In the genomic region with DNA sequence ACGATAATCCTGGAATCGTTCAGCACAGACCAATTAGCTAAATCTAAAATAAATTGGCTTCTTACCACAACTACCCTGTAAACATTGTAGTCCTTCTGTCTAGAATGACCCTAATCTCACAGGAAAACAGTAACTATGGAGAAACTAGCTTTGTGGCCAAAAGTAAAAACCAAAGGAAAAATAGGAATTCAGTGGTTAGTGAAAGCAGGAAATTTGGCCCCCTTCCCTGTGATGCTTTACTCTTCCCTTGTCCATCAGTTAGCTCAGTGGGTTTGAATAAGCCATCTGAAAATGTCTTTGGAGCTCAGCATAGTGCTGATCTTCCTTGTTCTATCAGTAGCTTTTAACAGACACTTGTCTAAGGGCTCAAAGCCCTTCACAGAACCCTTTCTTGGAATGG, we compare ENCODE assay signal across 8 cellular contexts. TPM values are rescaled to one million over a fixed set of nuclear protein-coding genes. Genes with fewer than 3 reads are reported as not detected.
A peak's percentile ranks its signal among the peaks of the same experiment; 100 is the strongest.
DNase-seq lines count a peak whose midpoint lies in the region; ATAC-seq, FAIRE-seq and TF ChIP-seq lines count a peak whose summit lies in the region.

No MANE protein-coding gene starts in this region.

- POLR2A ChIA-PET in AG04449 (lab: Yijun Ruan, JAX) (interaction anchor here (0.7 kb wide), 1 partner anchor 58 kb away, joined by 3 read pairs; no protein-coding TSS in a partner anchor), HCT116 (lab: Charles Lee) (interaction anchor here (0.7 kb wide), 2 partner anchors 13 to 109 kb away, joined by 3 read pairs; no protein-coding TSS in a partner anchor), GM12878 (lab: Charles Lee) (interaction anchor here (1.8 to 2.9 kb wide), 2 partner anchors 9 to 17 kb away, joined by 4 to 16 read pairs; no protein-coding TSS in a partner anchor)

- no peak for FAIRE-seq in GM12878 (lab: Jason Lieb, UNC)

- TF ChIP-seq RAD21 in HCT116 (IDR thresholded peaks at IDR 0.05; ENCODE audit: low read depth) (no peak), GM12878 (IDR thresholded peaks at IDR 0.05; ENCODE audit: insufficient read depth, low read depth, low read length) (no peak)

- TF ChIP-seq POLR2A in HCT116 (IDR thresholded peaks at IDR 0.05; ENCODE audit: borderline replicate concordance, extremely low read depth, insufficient read depth, insufficient read length): no peak
- no peak for TF ChIP-seq POLR2A in GM12878 (IDR thresholded peaks at IDR 0.05; ENCODE audit: low read depth, low read length)

- ATAC-seq in HCT116 (no peak), GM12878 (peak; percentile 17), GM21423 (IDR thresholded peaks at IDR 0.05; ENCODE audit: unreplicated experiment) (no peak)

- no peak overlapping the region for H2AFZ ChIP-seq in HCT116 (ENCODE audit: low read depth, low read length, poor library complexity, severe bottlenecking)
- no peak overlapping the region for H2AFZ ChIP-seq in GM12878 (ENCODE audit: control insufficient read depth, low read depth, low read length)

- peaks cover 65% of the 10 kb centered on the region for H3K79me2 ChIP-seq in HCT116 (ENCODE audit: insufficient read depth, low read length)
- H3K79me2 ChIP-seq in GM12878 (ENCODE audit: control insufficient read depth, insufficient read depth, low read length): peaks cover 52% of the 10 kb centered on the region

- RAD21 ChIA-PET in HCT116 (lab: Charles Lee; ENCODE audit: low non-redundant PET in 1 of 2, low total read pairs in 2 of 2, uncharacterized antibody in 2 of 2, unreplicated experiment in 2 of 2) (no interaction called here), GM12878 (lab: Charles Lee; ENCODE audit: unreplicated experiment) (interaction anchor here (0.8 to 1.7 kb wide), 7 partner anchors 13 to 657 kb away, joined by 3 to 6 read pairs (median 3); partner anchors contain the start of gene KPNA4)

- SMC1A ChIA-PET in GM12878 (lab: Charles Lee; ENCODE audit: uncharacterized antibody, unreplicated experiment): interaction anchor here (0.7 to 2.5 kb wide), 13 partner anchors 9 to 659 kb away, joined by 3 to 12 read pairs (median 3); no protein-coding TSS in a partner anchor

- intact Hi-C loops in HCT116 (cut with micrococcal nuclease) (loop anchor here (10.0 kb wide), 1 partner anchor 648 kb away; no protein-coding TSS in a partner anchor), GM12878 (cut with micrococcal nuclease; ENCODE audit: unreplicated experiment) (loop anchor here (5.0 kb wide), 2 partner anchors 155 to 545 kb away; partner anchors contain the start of gene ARL14)

- CTCF ChIA-PET in AG04449 (lab: Yijun Ruan, JAX): interaction anchor here (0.9 to 2.4 kb wide), 2 partner anchors 44 to 52 kb away, joined by 3 to 8 read pairs; no protein-coding TSS in a partner anchor
- CTCF ChIA-PET in HCT116 (lab: Charles Lee): no interaction called here
- CTCF ChIA-PET in GM12878 (lab: Yijun Ruan, JAX): interaction anchor here (0.7 to 1.5 kb wide), 6 partner anchors 9 to 266 kb away, joined by 3 to 6 read pairs (median 4); no protein-coding TSS in a partner anchor

- H3K4me2 ChIP-seq in HCT116 (ENCODE audit: low read length) (peak overlapping the region; percentile 83), GM12878 (ENCODE audit: control insufficient read depth, insufficient read depth) (peak overlapping the region; percentile 51)

- TF ChIP-seq EP300 in GM12878 (IDR thresholded peaks at IDR 0.05; ENCODE audit: borderline replicate concordance in 1 of 2, control insufficient read depth in 1 of 2, low read depth in 2 of 2, low read length in 2 of 2): no peak

- H3K9me2 ChIP-seq in HCT116 (ENCODE audit: insufficient read depth): no peaks in the 10 kb centered on the region

- in situ Hi-C loops in GM12878 (cut with MboI): loop anchor here (10.0 kb wide), 1 partner anchor 658 kb away; the partner anchor contains the start of gene KPNA4

- no peaks in the 10 kb centered on the region for H3K27me3 ChIP-seq in HCT116 (ENCODE audit: insufficient read depth, low read length)
- H3K27me3 ChIP-seq in GM12878 (replicated peaks in 1 of 2; ENCODE audit: control insufficient read depth in 2 of 2, insufficient read depth in 2 of 2, low read length in 1 of 2): no peaks in the 10 kb centered on the region

- BruUV-seq in HCT116 (replicated peaks; lab: Mats Ljungman, UMichigan): no TSS peak
- BruUV-seq in GM12878 (replicated peaks; lab: Mats Ljungman, UMichigan): TSS peak; percentile 54

- no peak for TF ChIP-seq CTCF in AG04449 (IDR thresholded peaks at IDR 0.05; ENCODE audit: insufficient read depth, low read length, missing control alignments)
- TF ChIP-seq CTCF in HCT116 (IDR thresholded peaks at IDR 0.05 in 2 of 3, conservative IDR thresholded peaks at IDR 0.05 in 1 of 3; ENCODE audit: borderline replicate concordance in 1 of 3, insufficient read depth in 1 of 3, low read depth in 2 of 3, low read length in 2 of 3): no peak
- TF ChIP-seq CTCF in GM12878 (IDR thresholded peaks at IDR 0.05 in 2 of 3, conservative IDR thresholded peaks at IDR 0.05 in 1 of 3; ENCODE audit: control insufficient read depth in 2 of 3, extremely low read depth in 1 of 3, insufficient read depth in 1 of 3, low read depth in 3 of 3, low read length in 3 of 3): no peak

- peaks cover 6 to 16% of the 10 kb centered on the region in 2 experiments for H3K4me1 ChIP-seq in HCT116 (ENCODE audit: control insufficient read depth in 1 of 2, insufficient read depth in 2 of 2, low read length in 2 of 2)
- H3K4me1 ChIP-seq in GM12878 (ENCODE audit: control insufficient read depth, insufficient read depth, low read length): no peaks in the 10 kb centered on the region
- H3K4me1 ChIP-seq in mesodermal cell (ENCODE audit: control insufficient read depth, insufficient read depth, low read length, poor library complexity, severe bottlenecking): no peaks in the 10 kb centered on the region

- H4K20me1 ChIP-seq in HCT116 (ENCODE audit: insufficient read depth) (0 out of 2 replicates have a peak, but pooled peaks cover 3% of the 10 kb centered on the region), GM12878 (ENCODE audit: control insufficient read depth, insufficient read depth) (no peaks in the 10 kb centered on the region)

- no peak overlapping the region; the same call in 1 of the 2 replicates for H3K9ac ChIP-seq in HCT116 (ENCODE audit: low read length)
- peak overlapping the region; percentile 86; the same call in 1 of the 2 replicates for H3K9ac ChIP-seq in GM12878 (ENCODE audit: control insufficient read depth, insufficient read depth, low read length)

- WGBS in GM12878 (ENCODE audit: insufficient coverage, insufficient replicate concordance, low lambda C conversion rate, missing lambda C conversion rate): 3% methylated on average over 2 of the region's 2 CpGs
- no CpG with 5 or more reads among the region's 2 CpGs for WGBS in mesodermal cell (ENCODE audit: insufficient coverage in 2 of 2), 2 experiments

- H3K36me3 ChIP-seq in HCT116 (ENCODE audit: control insufficient read depth in 1 of 2, insufficient read depth in 2 of 2, low read length in 2 of 2): peaks cover 21 to 36% of the 10 kb centered on the region in 2 experiments
- peaks cover 0 to 6% of the 10 kb centered on the region in 2 experiments; a peak in 2 of 4 replicates for H3K36me3 ChIP-seq in GM12878 (ENCODE audit: control insufficient read depth in 2 of 2, insufficient read depth in 2 of 2, low read length in 1 of 2)
- H3K36me3 ChIP-seq in mesodermal cell (ENCODE audit: control insufficient read depth, insufficient read depth, low read length): peaks cover 38% of the 10 kb centered on the region

- peak overlapping the region; percentile 90 for H3K4me3 ChIP-seq in AG04449 (ENCODE audit: low read depth, low read length)
- peak overlapping the region in 1 of 2 experiments; percentile 88; a peak in 2 of 4 replicates for H3K4me3 ChIP-seq in HCT116 (replicated peaks in 1 of 2; ENCODE audit: low read depth in 1 of 2, low read length in 2 of 2)
- H3K4me3 ChIP-seq in GM12878: peak overlapping the region; percentile 79
- H3K4me3 ChIP-seq in mesodermal cell (ENCODE audit: extremely low read depth, insufficient read depth, low read length, poor library complexity, severe bottlenecking): peak overlapping the region; percentile 95

- no peaks in the 10 kb centered on the region for H3K9me3 ChIP-seq in HCT116 (ENCODE audit: control insufficient read depth in 1 of 2, insufficient read depth in 1 of 2, low read depth in 1 of 2, low read length in 2 of 2)
- no peaks in the 10 kb centered on the region for H3K9me3 ChIP-seq in GM12878 (replicated peaks; ENCODE audit: control insufficient read depth, insufficient read depth, low read length)
- peaks cover 4% of the 10 kb centered on the region for H3K9me3 ChIP-seq in mesodermal cell (ENCODE audit: control insufficient read depth, low read length)

- H3K27ac ChIP-seq in HCT116 (ENCODE audit: low read depth, low read length) (no peak overlapping the region), GM12878 (ENCODE audit: control insufficient read depth, insufficient read depth) (peak overlapping the region; percentile 86; the same call in 1 of the 2 replicates), mesodermal cell (ENCODE audit: low read depth, low read length, severe bottlenecking) (no peak overlapping the region)

- no peak for DNase-seq in AG04449 (ENCODE audit: low read depth, low spot score)
- DNase-seq in HCT116 (ENCODE audit: low read depth, low spot score): no peak
- DNase-seq in GM12878 (ENCODE audit: low read depth, low spot score): no peak
- DNase-seq in NCI-H1436 treated with DMSO at 0.1 percent for 48 hours (lab: John Stamatoyannopoulos, UW): no peak
- no peak for DNase-seq in SKM-1 (lab: John Stamatoyannopoulos, UW; ENCODE audit: unreplicated experiment)
- DNase-seq in NCI-H2081 (lab: John Stamatoyannopoulos, UW): no peak

RNA-seq across cellular contexts. Expression of gene NMD3, which starts 1.6 kb away (rescaled TPM):
- total RNA-seq in HCT116 (2021; ENCODE audit: unreplicated experiment) (85.2 TPM), GM12878 (2014; rRNA removed) (42.4 and 54.6 TPM in 2 replicates), GM12878 (2014; rRNA removed; fragmentation: Illumina TruSeq; extraction: Trizol) (46.5 and 53.3 TPM in 2 replicates), GM12878 (2021) (57.3 and 60.0 TPM in 2 replicates)
- polyA plus RNA-seq in HCT116 (2012): 51.5 and 63.7 TPM in 2 replicates
- total RNA-seq in GM12878 (2013; cell fraction: nucleolus; rRNA removed): 64.2 and 73.2 TPM in 2 replicates
- polyA plus RNA-seq in GM12878 (2011; ENCODE audit: low read depth): 29.8 TPM
- polyA plus RNA-seq in GM12878 (2011; rRNA removed) (64.1 and 91.9 TPM in 2 replicates), GM12878 (2014; fragmentation: Illumina TruSeq; extraction: Trizol) (56.8 and 68.8 TPM in 2 replicates), GM12878 (2014; fragmentation: Nextera tagmentation; extraction: Ambion mirVana) (10 to 100 TPM; 54.6 to 66.8 TPM), GM12878 (2014; rRNA removed) (27.6 and 34.2 TPM in 2 replicates), GM12878 (2016; fragmentation: Nextera tagmentation; extraction: Ambion mirVana) (10 to 100 TPM; 54.3 to 60.6 TPM)
- polyA plus RNA-seq in GM12878 (2011; cell fraction: cytosol; rRNA removed): 27.0 and 28.1 TPM in 2 replicates
- 41.0 and 43.5 TPM in 2 replicates for polyA plus RNA-seq in GM12878 (2011; cell fraction: nucleus; rRNA removed)
- polyA plus RNA-seq in GM12878 (2012): 36.5 and 50.1 TPM in 2 replicates
- 85.2 and 109 TPM in 2 replicates for polyA minus RNA-seq in GM12878 (2011; rRNA and poly(A)+ RNA removed)
- 31.6 and 38.0 TPM in 2 replicates for polyA minus RNA-seq in GM12878 (2011; cell fraction: cytosol; rRNA and poly(A)+ RNA removed)
- polyA minus RNA-seq in GM12878 (2011; cell fraction: nucleus; rRNA and poly(A)+ RNA removed): 50.3 and 61.8 TPM in 2 replicates
- polyA plus RNA-seq in mesodermal cell (2013, experiment 1 of 2): 76.6 TPM
- 81.3 TPM for polyA plus RNA-seq in mesodermal cell (2013, experiment 2 of 2)
